ENCODE assay signal across 19 cellular contexts in genomic region chr5:150630459-150631325, GRCh38. TPM values are rescaled to one million over a fixed set of nuclear protein-coding genes. Genes with fewer than 3 reads are reported as not detected.
DNase-seq lines count a peak whose midpoint lies in the region; ATAC-seq and TF ChIP-seq lines count a peak whose summit lies in the region.
"Had no signal": no experiment of that assay in that cellular context is flagged by ENCODE, and none has a peak within 500 bp of the region (broad histone marks: within the 10 kb centered on the region; RNA-seq: fewer than 3 reads in every experiment).

No MANE protein-coding gene starts in this region.

- no peaks in the 10 kb centered on the region for H3K4me1 ChIP-seq in neural progenitor cell
- H3K4me1 ChIP-seq in vagina, result peaks cover 58% of the 10 kb centered on the region
- no peaks in the 10 kb centered on the region for H3K4me1 ChIP-seq in naive thymus-derived CD4-positive, alpha-beta T cell (ENCODE audit: control insufficient read depth in 2 of 2, insufficient read depth in 2 of 2, low read length in 2 of 2)

- no peaks in the 10 kb centered on the region for H3K9me3 Mint-ChIP-seq in neural progenitor cell
- no peaks in the 10 kb centered on the region for H3K9me3 Mint-ChIP-seq in naive thymus-derived CD4-positive, alpha-beta T cell
- H3K9me3 Mint-ChIP-seq: activated CD4-positive, alpha-beta memory T cell treated with anti-CD3 and anti-CD28 coated beads for 36 hours; activated naive CD8-positive, alpha-beta T cell treated with anti-CD3 and anti-CD28 coated beads, Interleukin-2, amount 50 U/mL, for 24 hours; activated T-cell treated with anti-CD3 and anti-CD28 coated beads, Interleukin-2, amount 50 U/mL, for 72 hours had no signal

- no peaks in the 10 kb centered on the region for H3K79me2 ChIP-seq in neural progenitor cell (ENCODE audit: low read depth)

- H3K27me3 Mint-ChIP-seq in neural progenitor cell (ENCODE audit: insufficient read depth, low read depth), result peaks cover 17% of the 10 kb centered on the region
- peaks cover 0 to 23% (median 0%) of the 10 kb centered on the region in 5 donors for H3K27me3 Mint-ChIP-seq in naive thymus-derived CD4-positive, alpha-beta T cell

- H3K27ac Mint-ChIP-seq in neural progenitor cell, result peak overlapping the region; percentile 92
- peak overlapping the region in 1 of 9 donors; percentile 14 for H3K27ac Mint-ChIP-seq in naive thymus-derived CD4-positive, alpha-beta T cell
- H3K27ac Mint-ChIP-seq: activated CD4-positive, alpha-beta memory T cell treated with anti-CD3 and anti-CD28 coated beads for 36 hours; activated naive CD8-positive, alpha-beta T cell treated with anti-CD3 and anti-CD28 coated beads, Interleukin-2, amount 50 U/mL, for 24 hours; activated T-cell treated with anti-CD3 and anti-CD28 coated beads, Interleukin-2, amount 50 U/mL, for 72 hours had no signal

- intact Hi-C loops in cardiac septum (cut with DNase I) (no loop called here), vagina (cut with DNase I) (no loop called here)
- intact Hi-C loops in naive thymus-derived CD4-positive, alpha-beta T cell (cut with micrococcal nuclease), result no loop called here

- H3K4me3 Mint-ChIP-seq in neural progenitor cell, result no peak overlapping the region
- H3K4me3 Mint-ChIP-seq in naive thymus-derived CD4-positive, alpha-beta T cell, result no peak overlapping the region
- H3K4me3 Mint-ChIP-seq: activated CD4-positive, alpha-beta memory T cell treated with anti-CD3 and anti-CD28 coated beads for 36 hours; activated naive CD8-positive, alpha-beta T cell treated with anti-CD3 and anti-CD28 coated beads, Interleukin-2, amount 50 U/mL, for 24 hours; activated T-cell treated with anti-CD3 and anti-CD28 coated beads, Interleukin-2, amount 50 U/mL, for 72 hours had no signal

- DNase-seq in DMS 273 (lab: John Stamatoyannopoulos, UW; ENCODE audit: unreplicated experiment), result peak; percentile 76
- no peak for DNase-seq in DMS 273 treated with DMSO at 0.1 percent for 48 hours (lab: John Stamatoyannopoulos, UW)
- DNase-seq in cardiac septum (ENCODE audit: low spot score), result peak; percentile 90
- no peak for DNase-seq in neural progenitor cell (ENCODE audit: low spot score)
- no peak for DNase-seq in vagina (ENCODE audit: extremely low spot score in 2 of 2)
- no peak for DNase-seq in naive thymus-derived CD4-positive, alpha-beta T cell
- no peak for DNase-seq in activated T-cell treated with anti-CD3 and anti-CD28 coated beads, Interleukin-2, amount 50 U/mL, for 48 hours
- DNase-seq in COR-L47 (lab: John Stamatoyannopoulos, UW), result no peak
- DNase-seq: activated CD4-positive, alpha-beta memory T cell treated with anti-CD3 and anti-CD28 coated beads for 36 hours; activated naive CD8-positive, alpha-beta T cell treated with anti-CD3 and anti-CD28 coated beads, Interleukin-2, amount 50 U/mL, for 24 hours; activated T-cell treated with anti-CD3 and anti-CD28 coated beads, Interleukin-2, amount 50 U/mL, for 72 hours; foreskin melanocyte; HCEC 1CT; NCI-H2029 treated with DMSO at 0.1 percent for 48 hours; NCI-H748 treated with DMSO at 0.1 percent for 48 hours; SW 1271 had no signal

- no peak for ATAC-seq in naive thymus-derived CD4-positive, alpha-beta T cell
- ATAC-seq: activated naive CD8-positive, alpha-beta T cell treated with anti-CD3 and anti-CD28 coated beads, Interleukin-2, amount 50 U/mL, for 24 hours; activated T-cell treated with anti-CD3 and anti-CD28 coated beads, Interleukin-2, amount 50 U/mL, for 72 hours had no signal

- H4K20me1 ChIP-seq in neural progenitor cell (ENCODE audit: low read depth), result no peaks in the 10 kb centered on the region

- H3K9ac ChIP-seq in neural progenitor cell, result no peak overlapping the region

- H3F3A ChIP-seq in neural progenitor cell (ENCODE audit: low read depth), result no peaks in the 10 kb centered on the region

- H3K4me2 ChIP-seq in neural progenitor cell, result no peak overlapping the region

- H3K36me3 Mint-ChIP-seq in neural progenitor cell, result no peaks in the 10 kb centered on the region
- H3K36me3 Mint-ChIP-seq in naive thymus-derived CD4-positive, alpha-beta T cell, result no peaks in the 10 kb centered on the region
- H3K36me3 Mint-ChIP-seq: activated CD4-positive, alpha-beta memory T cell treated with anti-CD3 and anti-CD28 coated beads for 36 hours had no signal

- no peak overlapping the region for H3K4me3 ChIP-seq in neural progenitor cell
- H3K4me3 ChIP-seq in vagina, result no peak overlapping the region
- no peak overlapping the region for H3K4me3 ChIP-seq in naive thymus-derived CD4-positive, alpha-beta T cell (ENCODE audit: low read length)
- H3K4me3 ChIP-seq: BLaER1 treated with 17β-estradiol and CSF1 and Interleukin-3, amounts not matched to agents 10 nM and 100 nM had no signal

- TF ChIP-seq POLR2A in vagina (IDR thresholded peaks at IDR 0.05), result no peak

- CTCF ChIA-PET in naive thymus-derived CD4-positive, alpha-beta T cell (lab: Charles Lee), result no interaction called here

- no peaks in the 10 kb centered on the region for H3K36me3 ChIP-seq in neural progenitor cell
- H3K36me3 ChIP-seq in vagina, result no peaks in the 10 kb centered on the region
- H3K36me3 ChIP-seq in naive thymus-derived CD4-positive, alpha-beta T cell (ENCODE audit: control insufficient read depth in 2 of 3, insufficient read depth in 3 of 3, low read length in 3 of 3), result no peaks in the 10 kb centered on the region
- H3K36me3 ChIP-seq: neutrophil had no signal

- no peak overlapping the region for H2AFZ ChIP-seq in neural progenitor cell (replicated peaks)

- POLR2A ChIA-PET in naive thymus-derived CD4-positive, alpha-beta T cell (lab: Charles Lee), result no interaction called here

- H3K9me3 ChIP-seq in neural progenitor cell (ENCODE audit: low read depth) (no peaks in the 10 kb centered on the region), vagina (no peaks in the 10 kb centered on the region)
- H3K9me3 ChIP-seq in naive thymus-derived CD4-positive, alpha-beta T cell (ENCODE audit: control insufficient read depth in 2 of 3, low read length in 3 of 3), result no peaks in the 10 kb centered on the region
- H3K9me3 ChIP-seq: BLaER1 treated with 17β-estradiol and CSF1 and Interleukin-3, amounts not matched to agents 10 nM and 100 nM; neutrophil had no signal

- H3K27ac ChIP-seq in neural progenitor cell (no peak overlapping the region), vagina (peak overlapping the region; percentile 17)
- H3K27ac ChIP-seq in naive thymus-derived CD4-positive, alpha-beta T cell (ENCODE audit: low read depth, low read length), result no peak overlapping the region
- H3K27ac ChIP-seq: 22Rv1; BLaER1 treated with 17β-estradiol and CSF1 and Interleukin-3, amounts not matched to agents 10 nM and 100 nM; neutrophil had no signal

- H3K4me1 Mint-ChIP-seq in neural progenitor cell, result peaks cover 19% of the 10 kb centered on the region
- peaks cover 0 to 6% (median 0%) of the 10 kb centered on the region in 7 donors for H3K4me1 Mint-ChIP-seq in naive thymus-derived CD4-positive, alpha-beta T cell

- H3K27me3 ChIP-seq in neural progenitor cell (peaks cover 11% of the 10 kb centered on the region), vagina (no peaks in the 10 kb centered on the region)
- no peaks in the 10 kb centered on the region for H3K27me3 ChIP-seq in naive thymus-derived CD4-positive, alpha-beta T cell (ENCODE audit: control insufficient read depth in 2 of 2, insufficient read depth in 2 of 2, low read length in 2 of 2)
- H3K27me3 ChIP-seq: BLaER1 treated with 17β-estradiol and CSF1 and Interleukin-3, amounts not matched to agents 10 nM and 100 nM had no signal

- TF ChIP-seq CTCF in neural progenitor cell (IDR thresholded peaks at IDR 0.05), result no peak
- TF ChIP-seq CTCF in vagina (IDR thresholded peaks at IDR 0.05), result no peak

RNA-seq across cellular contexts. Expression of gene SYNPO, which starts 9.8 kb away (rescaled TPM):
- total RNA-seq in cardiac septum (829 TPM), neural progenitor cell (ENCODE audit: low replicate concordance) (0.41 and 1.3 TPM in 2 replicates), vagina (16.7 TPM)
- total RNA-seq in naive thymus-derived CD4-positive, alpha-beta T cell, result under 1 TPM in 4 of 5 experiments, not detected in 1; 0.07 to 0.59 (median 0.12) TPM
- not detected for polyA plus RNA-seq in naive thymus-derived CD4-positive, alpha-beta T cell

RNA-seq across cellular contexts. Expression of gene MYOZ3, which starts 30.4 kb away (rescaled TPM):
- total RNA-seq in cardiac septum, result 10.0 TPM
- total RNA-seq in neural progenitor cell (ENCODE audit: low replicate concordance), result 0.43 and 0.90 TPM in 2 replicates
- total RNA-seq in vagina, result not detected
- not detected for total RNA-seq in naive thymus-derived CD4-positive, alpha-beta T cell
- polyA plus RNA-seq in naive thymus-derived CD4-positive, alpha-beta T cell, result under 1 TPM in 1 of 2 donors, not detected in 1; 0.15 TPM

Comparison
In these comparisons a context has a peak if more than half of its experiments do, and no peak if none do; other contexts are left out.
1. DNase-seq: peak in DMS 273 (single experiment) and cardiac septum (single experiment); none in DMS 273 treated with DMSO at 0.1 percent for 48 hours (single experiment), neural progenitor cell (single experiment), vagina (0 of 2), naive thymus-derived CD4-positive, alpha-beta T cell (0 of 9), activated T-cell treated with anti-CD3 and anti-CD28 coated beads, Interleukin-2, amount 50 U/mL, for 48 hours (0 of 2) and COR-L47 (single experiment).
2. RNA of gene SYNPO, which starts 9.8 kb away (total RNA-seq): 829 TPM in cardiac septum (single experiment); 16.7 TPM in vagina (single experiment), 0.41 to 1.3 TPM in neural progenitor cell and 0.07 to 0.59 TPM in naive thymus-derived CD4-positive, alpha-beta T cell; every median in the first group is over 10 times any median in the second.